1 cellular context compared by ENCODE assay signal in genomic region chr6:87661016-87661415, GRCh38.
TF ChIP-seq lines count a peak whose summit lies in the region.

No MANE protein-coding gene starts in this region.

TF ChIP-seq in SK-N-SH, 30 proteins besides CTCF, POLR2A, EP300 and RAD21:
- TF ChIP-seq FOSL2 (IDR thresholded peaks at IDR 0.05; ENCODE audit: borderline replicate concordance, low read depth) (no peak), TCF12 (IDR thresholded peaks at IDR 0.05) (no peak), ELF1 (IDR thresholded peaks at IDR 0.05) (no peak), MXI1 (IDR thresholded peaks at IDR 0.05; ENCODE audit: low read depth, low read length) (no peak), USF1 (IDR thresholded peaks at IDR 0.05; ENCODE audit: borderline replicate concordance, low read depth) (no peak), GABPA (IDR thresholded peaks at IDR 0.05; ENCODE audit: low read depth) (no peak), YY1 (IDR thresholded peaks at IDR 0.05; ENCODE audit: low read depth) (no peak), EZH2phosphoT487 (IDR thresholded peaks at IDR 0.05; ENCODE audit: borderline replicate concordance, low read depth) (no peak), IRF3 (IDR thresholded peaks at IDR 0.05; ENCODE audit: low read depth, low read length) (no peak), TAF1 (IDR thresholded peaks at IDR 0.05; ENCODE audit: borderline replicate concordance, low read depth, low read length) (no peak)
